In genomic region chr19:10501971-10502523, GRCh38 we compare ENCODE assay signal across 8 cellular contexts. TPM values are rescaled to one million over a fixed set of nuclear protein-coding genes. Genes with fewer than 3 reads are reported as not detected.
DNase-seq lines count a peak whose midpoint lies in the region; ATAC-seq and TF ChIP-seq lines count a peak whose summit lies in the region.

No MANE protein-coding gene starts in this region.

- H3K4me3 ChIP-seq in endodermal cell (ENCODE audit: low read length) (peak overlapping the region; percentile 90), mesenchymal stem cell (ENCODE audit: insufficient read depth in 1 of 2, low read depth in 1 of 2, low read length in 2 of 2) (peak overlapping the region; percentile 75 to 93)

- intact Hi-C loops in activated CD4-positive, alpha-beta memory T cell treated with anti-CD3 and anti-CD28 coated beads for 36 hours (cut with micrococcal nuclease), result loop anchor here (1.0 to 2.0 kb wide), 3 partner anchors 64 to 151 kb away; partner anchors contain the start of genes CDC37 and KRI1

- H2BK120ac ChIP-seq in mesenchymal stem cell (ENCODE audit: low read depth, low read length), result peak overlapping the region; percentile 43

- peak overlapping the region; percentile 84 for H3K27ac Mint-ChIP-seq in activated CD4-positive, alpha-beta memory T cell treated with anti-CD3 and anti-CD28 coated beads for 36 hours
- peak overlapping the region; percentile 94 for H3K27ac Mint-ChIP-seq in endodermal cell
- peak overlapping the region; percentile 96 for H3K27ac Mint-ChIP-seq in stimulated activated naive CD8-positive, alpha-beta T cell treated with anti-CD3 and anti-CD28 coated beads, Interleukin-15, Interleukin-2, amounts not matched to agents 100 ng/mL and 50 ng/mL, for 24 hours

- H3K36me3 Mint-ChIP-seq in activated CD4-positive, alpha-beta memory T cell treated with anti-CD3 and anti-CD28 coated beads for 36 hours, result peaks cover 25% of the 10 kb centered on the region
- peaks cover 24% of the 10 kb centered on the region for H3K36me3 Mint-ChIP-seq in endodermal cell (ENCODE audit: low read depth)
- peaks cover 30% of the 10 kb centered on the region for H3K36me3 Mint-ChIP-seq in stimulated activated naive CD8-positive, alpha-beta T cell treated with anti-CD3 and anti-CD28 coated beads, Interleukin-15, Interleukin-2, amounts not matched to agents 100 ng/mL and 50 ng/mL, for 24 hours (ENCODE audit: low read depth)

- H3K4me2 ChIP-seq in mesenchymal stem cell (ENCODE audit: low read length, poor library complexity, severe bottlenecking), result peak overlapping the region; percentile 70

- peak overlapping the region; percentile 79 for H2AK5ac ChIP-seq in mesenchymal stem cell (ENCODE audit: low read length, severe bottlenecking)

- POLR2A ChIA-PET in activated CD4-positive, alpha-beta memory T cell treated with anti-CD3 and anti-CD28 coated beads for 36 hours (lab: Charles Lee), result interaction anchor here (1.0 kb wide), 1 partner anchor 98 kb away, joined by 3 read pairs; the partner anchor contains the start of gene CDC37

- peak; percentile 43 for ATAC-seq in HG02571 (IDR thresholded peaks at IDR 0.05; ENCODE audit: unreplicated experiment)

- peak overlapping the region; percentile 91 for H4K91ac ChIP-seq in mesenchymal stem cell (ENCODE audit: low read length)

- peak overlapping the region; percentile 93 for H4K8ac ChIP-seq in mesenchymal stem cell (ENCODE audit: low read length)

- H3K9ac ChIP-seq in endodermal cell (ENCODE audit: extremely low read depth, low read length, poor library complexity, severe bottlenecking), result peak overlapping the region; percentile 94
- H3K9ac ChIP-seq in mesenchymal stem cell (ENCODE audit: low read length), result peak overlapping the region; percentile 97

- H3K18ac ChIP-seq in mesenchymal stem cell (ENCODE audit: low read depth in 1 of 2, low read length in 2 of 2), result peak overlapping the region; percentile 88 to 99

- H3K27ac ChIP-seq in endodermal cell (ENCODE audit: low read depth, low read length), result peak overlapping the region; percentile 91
- H3K27ac ChIP-seq in mesenchymal stem cell (ENCODE audit: low read length, poor library complexity, severe bottlenecking), result peak overlapping the region; percentile 42

- H3K14ac ChIP-seq in mesenchymal stem cell (ENCODE audit: low read length in 2 of 2), result peak overlapping the region in 1 of 2 experiments; percentile 97

- H3K27me3 Mint-ChIP-seq in activated CD4-positive, alpha-beta memory T cell treated with anti-CD3 and anti-CD28 coated beads for 36 hours, result no peaks in the 10 kb centered on the region
- peaks cover 3% of the 10 kb centered on the region for H3K27me3 Mint-ChIP-seq in endodermal cell (ENCODE audit: insufficient read depth)
- no peaks in the 10 kb centered on the region for H3K27me3 Mint-ChIP-seq in stimulated activated naive CD8-positive, alpha-beta T cell treated with anti-CD3 and anti-CD28 coated beads, Interleukin-15, Interleukin-2, amounts not matched to agents 100 ng/mL and 50 ng/mL, for 24 hours

- DNase-seq in NK-92 treated with Interleukin-12 subunit alpha and Interleukin-12 subunit beta, amount 100 ng/mL, for 24 hours (lab: John Stamatoyannopoulos, UW), result peak; percentile 64
- DNase-seq in NK-92 (lab: John Stamatoyannopoulos, UW; ENCODE audit: unreplicated experiment), result no peak
- peak; percentile 74 for DNase-seq in NCI-H1105 (lab: John Stamatoyannopoulos, UW)
- peak; percentile 62 for DNase-seq in activated CD4-positive, alpha-beta memory T cell treated with anti-CD3 and anti-CD28 coated beads for 36 hours
- peak; percentile 75 for DNase-seq in endodermal cell
- DNase-seq in mesenchymal stem cell, result peak; percentile 59

- peak overlapping the region; percentile 60 for H2AFZ ChIP-seq in mesenchymal stem cell (ENCODE audit: low read depth, low read length)

- H3K4me3 Mint-ChIP-seq in activated CD4-positive, alpha-beta memory T cell treated with anti-CD3 and anti-CD28 coated beads for 36 hours, result peak overlapping the region; percentile 90
- H3K4me3 Mint-ChIP-seq in endodermal cell, result peak overlapping the region; percentile 80
- H3K4me3 Mint-ChIP-seq in stimulated activated naive CD8-positive, alpha-beta T cell treated with anti-CD3 and anti-CD28 coated beads, Interleukin-15, Interleukin-2, amounts not matched to agents 100 ng/mL and 50 ng/mL, for 24 hours, result peak overlapping the region; percentile 96

- peak overlapping the region; percentile 71 for H2BK5ac ChIP-seq in mesenchymal stem cell (ENCODE audit: low read depth, low read length, poor library complexity, severe bottlenecking)

- no peak overlapping the region for H2BK15ac ChIP-seq in mesenchymal stem cell (ENCODE audit: low read depth, poor library complexity, severe bottlenecking)

- WGBS in endodermal cell (ENCODE audit: insufficient coverage in 1 of 2, insufficient read length in 1 of 2), 2 experiments, result 8 to 17% methylated on average over 3 to 35 of the region's 35 CpGs
- 4% methylated on average over 31 of the region's 35 CpGs for WGBS in mesenchymal stem cell

- peak overlapping the region; percentile 6 to 89 for H2BK12ac ChIP-seq in mesenchymal stem cell (ENCODE audit: low read length in 2 of 2)

- peaks cover 37% of the 10 kb centered on the region for H3K4me1 Mint-ChIP-seq in activated CD4-positive, alpha-beta memory T cell treated with anti-CD3 and anti-CD28 coated beads for 36 hours (ENCODE audit: low read depth)
- H3K4me1 Mint-ChIP-seq in endodermal cell, result peaks cover 13% of the 10 kb centered on the region
- peaks cover 41% of the 10 kb centered on the region for H3K4me1 Mint-ChIP-seq in stimulated activated naive CD8-positive, alpha-beta T cell treated with anti-CD3 and anti-CD28 coated beads, Interleukin-15, Interleukin-2, amounts not matched to agents 100 ng/mL and 50 ng/mL, for 24 hours (ENCODE audit: low read depth)

- peak overlapping the region; percentile 86 to 95 for H3K4ac ChIP-seq in mesenchymal stem cell (ENCODE audit: low read depth in 1 of 2, low read length in 2 of 2)

- H3K4me1 ChIP-seq in endodermal cell (ENCODE audit: control insufficient read depth, insufficient read depth, low read length) (no peaks in the 10 kb centered on the region), mesenchymal stem cell (ENCODE audit: control insufficient read depth, insufficient read depth, low read depth, low read length) (peaks cover 18% of the 10 kb centered on the region)

- H3K9me3 Mint-ChIP-seq in activated CD4-positive, alpha-beta memory T cell treated with anti-CD3 and anti-CD28 coated beads for 36 hours, result no peaks in the 10 kb centered on the region
- H3K9me3 Mint-ChIP-seq in endodermal cell, result no peaks in the 10 kb centered on the region
- H3K9me3 Mint-ChIP-seq in stimulated activated naive CD8-positive, alpha-beta T cell treated with anti-CD3 and anti-CD28 coated beads, Interleukin-15, Interleukin-2, amounts not matched to agents 100 ng/mL and 50 ng/mL, for 24 hours, result no peaks in the 10 kb centered on the region

- no peak for TF ChIP-seq CTCF in endodermal cell (conservative IDR thresholded peaks at IDR 0.05)

- no peaks in the 10 kb centered on the region for H3K27me3 ChIP-seq in endodermal cell (ENCODE audit: control insufficient read depth, insufficient read depth, low read length, poor library complexity, severe bottlenecking)
- no peaks in the 10 kb centered on the region for H3K27me3 ChIP-seq in mesenchymal stem cell (ENCODE audit: control insufficient read depth in 1 of 2, insufficient read depth in 1 of 2, low read length in 2 of 2)

- CTCF ChIA-PET in activated CD4-positive, alpha-beta memory T cell treated with anti-CD3 and anti-CD28 coated beads for 36 hours (lab: Charles Lee), result no interaction called here

- H3K79me1 ChIP-seq in mesenchymal stem cell (replicated peaks; ENCODE audit: low read length, poor library complexity, severe bottlenecking), result peaks cover 18% of the 10 kb centered on the region

- H3K23ac ChIP-seq in mesenchymal stem cell (ENCODE audit: low read length in 2 of 2), result peak overlapping the region in 1 of 2 experiments; percentile 92

- H3K9me3 ChIP-seq in endodermal cell (ENCODE audit: control insufficient read depth, low read length) (no peaks in the 10 kb centered on the region), mesenchymal stem cell (ENCODE audit: control insufficient read depth, low read length) (no peaks in the 10 kb centered on the region)

- H3K36me3 ChIP-seq in endodermal cell (ENCODE audit: control insufficient read depth, insufficient read depth, low read length), result peaks cover 17% of the 10 kb centered on the region
- peaks cover 20 to 28% of the 10 kb centered on the region in 2 experiments for H3K36me3 ChIP-seq in mesenchymal stem cell (ENCODE audit: control insufficient read depth in 1 of 2, insufficient read depth in 2 of 2, low read depth in 1 of 2, low read length in 2 of 2)

RNA-seq across cellular contexts. Expression of gene KEAP1, which starts 1.1 kb away (rescaled TPM):
- total RNA-seq in activated CD4-positive, alpha-beta memory T cell treated with anti-CD3 and anti-CD28 coated beads for 36 hours, result 10 to 100 TPM; 68.0 to 71.0 TPM
- total RNA-seq in endodermal cell, result 10 to 100 TPM; 53.3 to 59.5 TPM
- polyA plus RNA-seq in endodermal cell (2013, experiment 1 of 2), result 32.7 TPM
- polyA plus RNA-seq in endodermal cell (2013, experiment 2 of 2), result 27.5 TPM
- 40.1 TPM for polyA plus RNA-seq in mesenchymal stem cell (2013, experiment 1 of 2)
- polyA plus RNA-seq in mesenchymal stem cell (2013, experiment 2 of 2), result 37.6 TPM

RNA-seq across cellular contexts. Expression of gene S1PR5, which starts 15.2 kb away (rescaled TPM):
- total RNA-seq in activated CD4-positive, alpha-beta memory T cell treated with anti-CD3 and anti-CD28 coated beads for 36 hours, result under 1 TPM; 0.12 to 0.40 TPM
- total RNA-seq in endodermal cell, result 1 to 10 TPM; 1.2 to 5.1 TPM
- polyA plus RNA-seq in endodermal cell (2013, experiment 1 of 2), result 1.6 TPM
- polyA plus RNA-seq in endodermal cell (2013, experiment 2 of 2), result 1.6 TPM
- polyA plus RNA-seq in mesenchymal stem cell (2013, experiment 1 of 2), result 5.2 TPM
- 5.2 TPM for polyA plus RNA-seq in mesenchymal stem cell (2013, experiment 2 of 2)

RNA-seq across cellular contexts. Expression of gene ATG4D, which starts 41.7 kb away (rescaled TPM):
- total RNA-seq in activated CD4-positive, alpha-beta memory T cell treated with anti-CD3 and anti-CD28 coated beads for 36 hours, result 10 to 100 TPM; 23.8 to 26.7 TPM
- total RNA-seq in endodermal cell, result 10 to 100 TPM; 37.9 to 44.8 TPM
- polyA plus RNA-seq in endodermal cell (2013, experiment 1 of 2), result 30.8 TPM
- 29.5 TPM for polyA plus RNA-seq in endodermal cell (2013, experiment 2 of 2)
- polyA plus RNA-seq in mesenchymal stem cell (2013, experiment 1 of 2), result 15.9 TPM
- polyA plus RNA-seq in mesenchymal stem cell (2013, experiment 2 of 2), result 16.0 TPM
